Comparison of ENCODE assay signal across 13 cellular contexts in the genomic region with DNA sequence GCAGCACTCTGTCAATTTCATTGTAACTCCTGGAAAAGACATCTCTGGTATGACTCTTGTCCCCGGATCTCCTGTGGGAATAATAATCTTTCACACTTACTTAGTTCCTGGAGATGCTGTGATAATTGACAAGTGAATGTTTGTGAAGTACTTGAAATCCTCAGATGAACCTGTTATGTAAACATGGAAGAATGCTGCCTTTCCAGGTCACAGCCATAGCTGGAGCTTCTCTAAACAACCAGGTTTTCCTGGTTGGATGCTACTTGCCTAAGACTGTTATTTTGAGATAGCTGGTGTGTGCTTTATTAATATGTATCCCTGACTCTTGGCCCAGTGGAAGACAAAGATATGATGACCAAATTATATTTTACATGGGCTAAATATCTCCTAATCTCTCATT.
"Had no signal": no experiment of that assay in that cellular context is flagged by ENCODE, and none has a peak within 500 bp of the region (broad histone marks: within the 10 kb centered on the region; RNA-seq: fewer than 3 reads in every experiment).

No MANE protein-coding gene starts in this region.

- H3K36me3 ChIP-seq: gastroesophageal sphincter, sigmoid colon, suprapubic skin, upper lobe of right lung had no signal

- H3K27me3 ChIP-seq: gastroesophageal sphincter, sigmoid colon, suprapubic skin, upper lobe of right lung had no signal

- H3K4me3 ChIP-seq: gastroesophageal sphincter, sigmoid colon, suprapubic skin, upper lobe of right lung had no signal

- H3K4me1 ChIP-seq: gastroesophageal sphincter, sigmoid colon, suprapubic skin, upper lobe of right lung had no signal

- H3K27ac ChIP-seq: epithelial cell of prostate, gastroesophageal sphincter, sigmoid colon, suprapubic skin, upper lobe of right lung had no signal

- H3K9me3 ChIP-seq: gastroesophageal sphincter, sigmoid colon, suprapubic skin, upper lobe of right lung had no signal

- DNase-seq: activated CD4-positive, alpha-beta T cell treated with anti-CD3 and anti-CD28 coated beads, Interleukin-2, amount 50 U/mL, for 1 hour; activated effector memory CD4-positive, alpha-beta T cell treated with anti-CD3 and anti-CD28 coated beads, Interleukin-2, amount 50 U/mL, for 16 hours; activated T-cell treated with anti-CD3 and anti-CD28 coated beads, Interleukin-2, amount 50 U/mL, for 1 hour; amniotic stem cell; effector memory CD4-positive, alpha-beta T cell; kidney; sigmoid colon; stimulated activated CD4-positive, alpha-beta T cell treated with anti-CD3 and anti-CD28 coated beads, Interleukin-12 subunit alpha, Interleukin-12 subunit beta, amount 100 ng/mL, for 4 hours; stimulated activated naive CD4-positive, alpha-beta T cell treated with Interleukin-2 at 50 U/mL for 16 hours; upper lobe of right lung had no signal
